26 cellular contexts compared by ENCODE assay signal in genomic region chr2:151347294-151347693, GRCh38. TPM values are rescaled to one million over a fixed set of nuclear protein-coding genes. Genes with fewer than 3 reads are reported as not detected.
"Had no signal": no experiment of that assay in that cellular context is flagged by ENCODE, and none has a peak within 500 bp of the region (broad histone marks: within the 10 kb centered on the region; RNA-seq: fewer than 3 reads in every experiment).

No MANE protein-coding gene starts in this region.

- H3K27me3 ChIP-seq: left lung, spleen, suprapubic skin, tibial artery, uterus had no signal

- H3K36me3 ChIP-seq: left lung, spleen, suprapubic skin, thoracic aorta, tibial artery, uterus had no signal

- FAIRE-seq: islet of Langerhans, kidney, small intestine had no signal

- H3K4me3 ChIP-seq: left lung, lung, mucosa of descending colon, psoas muscle, spleen, suprapubic skin, thoracic aorta, tibial artery, uterus had no signal

- DNase-seq: hypothalamus; immature natural killer cell; kidney; left colon; left lung; midbrain; mucosa of descending colon; naive thymus-derived CD4-positive, alpha-beta T cell; occipital lobe; psoas muscle; small intestine; spleen; stimulated activated CD4-positive, alpha-beta T cell treated with anti-CD3 and anti-CD28 coated beads, Interleukin-4, amount 100 ng/mL, for 24 hours; stimulated activated naive CD4-positive, alpha-beta T cell; tibial artery; uterus had no signal

- ATAC-seq: left colon; left lung; mucosa of descending colon; natural killer cell treated with Interleukin-12 subunit alpha and Interleukin-12 subunit beta and Interleukin-15 and Interleukin-18, amount 100 ng/mL, for 72 hours; psoas muscle; sciatic nerve; stimulated activated effector memory CD8-positive, alpha-beta T cell treated with anti-CD3 and anti-CD28 coated beads, Interleukin-12 subunit alpha, Interleukin-12 subunit beta, amount 100 ng/mL, for 72 hours had no signal

- H3K9me3 ChIP-seq: left lung, mucosa of descending colon, psoas muscle, suprapubic skin, thoracic aorta, uterus had no signal

- H3K27ac ChIP-seq: left lung, parathyroid adenoma, psoas muscle, suprapubic skin, thoracic aorta, tibial artery, uterus had no signal

- H2AFZ ChIP-seq: parathyroid adenoma had no signal

- H3K9ac ChIP-seq: parathyroid adenoma had no signal

- H3K4me1 ChIP-seq: parathyroid adenoma, psoas muscle, suprapubic skin, tibial artery, uterus had no signal

- H3K79me2 ChIP-seq: parathyroid adenoma had no signal

RNA-seq across cellular contexts. Expression of gene TNFAIP6, which starts 10.1 kb away (rescaled TPM):
- total RNA-seq: osteocyte had no signal
- polyA plus RNA-seq: immature natural killer cell; naive thymus-derived CD4-positive, alpha-beta T cell; neural cell had no signal

RNA-seq across cellular contexts. Expression of gene NMI, which starts 57.8 kb away (rescaled TPM):
- polyA plus RNA-seq: neural cell had no signal
